16 cellular contexts compared by ENCODE assay signal in the genomic region with DNA sequence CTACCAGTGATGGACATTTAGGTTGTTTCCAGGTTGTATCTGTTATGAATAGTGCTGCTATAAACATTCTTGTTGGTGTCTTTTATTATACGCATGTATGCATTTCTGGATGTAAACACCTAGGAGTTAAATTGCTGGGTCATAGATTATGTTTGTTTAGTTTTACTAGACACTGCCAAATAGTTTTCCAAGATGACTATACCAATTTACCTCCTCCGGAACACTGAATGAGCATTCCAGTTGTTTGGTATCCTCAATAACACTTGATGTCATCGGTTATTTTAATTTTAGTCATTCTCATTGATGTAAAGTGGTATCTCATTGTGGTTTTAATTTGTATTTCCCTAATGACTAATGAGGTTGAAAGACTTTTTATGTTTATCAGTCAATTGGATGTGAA. TPM values are rescaled to one million over a fixed set of nuclear protein-coding genes. Genes with fewer than 3 reads are reported as not detected.
DNase-seq lines count a peak whose midpoint lies in the region; ATAC-seq and TF ChIP-seq lines count a peak whose summit lies in the region.
"Had no signal": no experiment of that assay in that cellular context is flagged by ENCODE, and none has a peak within 500 bp of the region (broad histone marks: within the 10 kb centered on the region; RNA-seq: fewer than 3 reads in every experiment).

No MANE protein-coding gene starts in this region.

- 94% methylated on average over 3 of the region's 3 CpGs for WGBS in right lobe of liver (ENCODE audit: insufficient coverage, low coverage, low lambda C conversion rate, missing lambda C conversion rate)
- 96 to 99% (median 97%) methylated on average over 3 of the region's 3 CpGs for WGBS in spleen, 5 donors

- TF ChIP-seq CTCF in fibroblast of mammary gland (conservative IDR thresholded peaks at IDR 0.05; ENCODE audit: control insufficient read depth, insufficient read depth, low read depth, low read length) (no peak), right lobe of liver (IDR thresholded peaks at IDR 0.05) (no peak), spleen (IDR thresholded peaks at IDR 0.05 in 8 of 11, conservative IDR thresholded peaks at IDR 0.05 in 3 of 11) (no peak)

- H3K27ac ChIP-seq in right lobe of liver (no peak overlapping the region), spleen (no peak overlapping the region)
- H3K27ac ChIP-seq: BLaER1 treated with 17β-estradiol and CSF1 and Interleukin-3, amounts not matched to agents 10 nM and 100 nM; KMS-11 had no signal

- H3K27me3 ChIP-seq in right lobe of liver (no peaks in the 10 kb centered on the region), spleen (replicated peaks in 1 of 7) (no peaks in the 10 kb centered on the region)
- H3K27me3 ChIP-seq: BLaER1 treated with 17β-estradiol and CSF1 and Interleukin-3, amounts not matched to agents 10 nM and 100 nM had no signal

- ATAC-seq in right lobe of liver = no peak

- H3K4me1 ChIP-seq in right lobe of liver (no peaks in the 10 kb centered on the region), spleen (no peaks in the 10 kb centered on the region)

- DNase-seq in ELR (ENCODE audit: low read depth) (peak; percentile 29), M059J (ENCODE audit: low read depth) (peak; percentile 52), fibroblast of mammary gland (ENCODE audit: low read depth) (peak; percentile 41), right lobe of liver (no peak), DMS153 treated with DMSO at 0.1 percent for 48 hours (lab: John Stamatoyannopoulos, UW; ENCODE audit: unreplicated experiment) (no peak), HK-2 (ENCODE audit: unreplicated experiment) (no peak), spleen (no peak)
- DNase-seq: ACHN; Calu3; CD4-positive, alpha-beta T cell; DMS 273 treated with DMSO at 0.1 percent for 48 hours; DMS79; EL; GDM1 had no signal

- no peaks in the 10 kb centered on the region for H3K9me3 ChIP-seq in right lobe of liver
- H3K9me3 ChIP-seq in spleen = no peaks in the 10 kb centered on the region
- H3K9me3 ChIP-seq: BLaER1 treated with 17β-estradiol and CSF1 and Interleukin-3, amounts not matched to agents 10 nM and 100 nM had no signal

- no peak for TF ChIP-seq POLR2A in right lobe of liver (IDR thresholded peaks at IDR 0.05)
- no peak for TF ChIP-seq POLR2A in spleen (IDR thresholded peaks at IDR 0.05)

- H3K36me3 ChIP-seq in right lobe of liver (no peaks in the 10 kb centered on the region), spleen (peaks cover 0 to 33% (median 0%) of the 10 kb centered on the region in 6 donors)

- H3K4me3 ChIP-seq in fibroblast of mammary gland (ENCODE audit: control insufficient read depth, low read depth, low read length) (no peak overlapping the region), right lobe of liver (no peak overlapping the region), spleen (no peak overlapping the region)
- H3K4me3 ChIP-seq: BLaER1 treated with 17β-estradiol and CSF1 and Interleukin-3, amounts not matched to agents 10 nM and 100 nM had no signal

- intact Hi-C loops in right lobe of liver (cut with DNase I) = no loop called here
- intact Hi-C loops in spleen (cut with DNase I; ENCODE audit: low total_unique reads) = no loop called here

RNA-seq across cellular contexts. Expression of a gene that starts 36.6 kb away (rescaled TPM):
- 0.71 and 2.0 TPM in 2 replicates for total RNA-seq in M059J (2014; rRNA removed; shearing (Covaris generic))
- 1 to 10 TPM; 1.5 to 3.2 (median 2.3) TPM for total RNA-seq in right lobe of liver
- 10 to 100 TPM; 14.5 to 25.2 (median 16.3) TPM for total RNA-seq in spleen
- polyA plus RNA-seq in spleen = 1 to 10 TPM; 3.5 to 7.8 (median 4.7) TPM

RNA-seq across cellular contexts. Expression of a gene that starts 43.5 kb away (rescaled TPM):
- 71.6 and 80.9 TPM in 2 replicates for total RNA-seq in M059J (2014; rRNA removed; shearing (Covaris generic))
- total RNA-seq in right lobe of liver = 10 to 100 TPM; 14.8 to 38.0 (median 17.3) TPM
- 10 to 100 TPM; 37.4 to 83.9 (median 47.8) TPM for total RNA-seq in spleen
- polyA plus RNA-seq in spleen = 10 to 100 TPM; 36.9 to 58.2 (median 42.3) TPM

Comparison
In these comparisons a context has a peak if more than half of its experiments do, and no peak if none do; other contexts are left out.
1. DNase-seq: peak in ELR (single experiment), M059J (single experiment) and fibroblast of mammary gland (single experiment); none in right lobe of liver (0 of 3), DMS153 treated with DMSO at 0.1 percent for 48 hours (single experiment), HK-2 (single experiment) and spleen (single experiment).